4 cellular contexts compared by ENCODE assay signal in the genomic region with DNA sequence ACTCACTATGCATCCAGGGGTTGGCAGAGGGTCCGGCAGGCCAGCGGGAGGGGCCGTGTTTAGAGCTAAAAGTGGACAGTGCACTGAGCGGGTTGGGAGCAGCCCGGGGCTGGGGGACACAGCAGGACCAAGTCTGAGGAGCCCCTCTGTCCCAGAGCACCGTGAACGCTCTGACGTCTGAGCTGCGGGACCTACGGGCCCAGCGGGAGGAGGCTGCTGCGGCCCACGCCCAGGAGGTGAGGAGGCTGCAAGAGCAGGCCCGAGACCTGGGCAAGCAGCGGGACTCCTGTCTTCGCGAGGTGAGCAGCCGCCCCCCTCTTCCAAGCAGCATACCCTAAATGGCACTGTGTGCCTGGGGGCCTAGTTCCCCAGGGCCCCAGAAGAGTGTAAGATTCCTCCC. TPM values are rescaled to one million over a fixed set of nuclear protein-coding genes. Genes with fewer than 3 reads are reported as not detected.
"Had no signal": no experiment of that assay in that cellular context is flagged by ENCODE, and none has a peak within 500 bp of the region (broad histone marks: within the 10 kb centered on the region; RNA-seq: fewer than 3 reads in every experiment).

No MANE protein-coding gene starts in this region.

- ATAC-seq: GM12878 had no signal

- DNase-seq: GDM1, GF-D8 had no signal

- H3K4me3 ChIP-seq: GM12878 had no signal

RNA-seq across cellular contexts. Expression of a gene that starts 25.8 kb away (rescaled TPM):
- total RNA-seq: GM12878 had no signal

RNA-seq across cellular contexts. Expression of a gene that starts 58.8 kb away (rescaled TPM):
- total RNA-seq: G401 had no signal
